15 cellular contexts compared by ENCODE assay signal in genomic region chr10:7260912-7261700, GRCh38.
DNase-seq lines count a peak whose midpoint lies in the region; ATAC-seq and TF ChIP-seq lines count a peak whose summit lies in the region.
"Had no signal": no experiment of that assay in that cellular context is flagged by ENCODE, and none has a peak within 500 bp of the region (broad histone marks: within the 10 kb centered on the region; RNA-seq: fewer than 3 reads in every experiment).

No MANE protein-coding gene starts in this region.

- no peaks in the 10 kb centered on the region for H3K27me3 Mint-ChIP-seq in activated CD4-positive, alpha-beta T cell treated with anti-CD3 and anti-CD28 coated beads for 36 hours

- H3K27ac Mint-ChIP-seq in activated CD4-positive, alpha-beta T cell treated with anti-CD3 and anti-CD28 coated beads for 36 hours, result no peak overlapping the region

- CTCF ChIA-PET in activated CD4-positive, alpha-beta T cell treated with anti-CD3 and anti-CD28 coated beads for 36 hours (lab: Charles Lee), result no interaction called here

- H3K9ac ChIP-seq in OCI-LY3 (ENCODE audit: low read length), result no peak overlapping the region
- no peak overlapping the region for H3K9ac ChIP-seq in fibroblast of lung (ENCODE audit: insufficient read depth, low read length)

- H3K9me3 ChIP-seq in OCI-LY3 (ENCODE audit: insufficient read depth, low read length) (no peaks in the 10 kb centered on the region), fibroblast of lung (ENCODE audit: control insufficient read depth, insufficient read depth, low read depth, low read length) (no peaks in the 10 kb centered on the region), sigmoid colon (no peaks in the 10 kb centered on the region)
- H3K9me3 ChIP-seq: HAP-1, thoracic aorta had no signal

- H4K20me1 ChIP-seq in OCI-LY3 (ENCODE audit: insufficient read depth, low read length), result peaks cover 3% of the 10 kb centered on the region; the same call in 1 of the 2 replicates
- no peaks in the 10 kb centered on the region for H4K20me1 ChIP-seq in fibroblast of lung (ENCODE audit: control insufficient read depth, extremely low read depth, insufficient read depth, low read length)

- peaks cover 3% of the 10 kb centered on the region for H3K36me3 ChIP-seq in OCI-LY3 (replicated peaks; ENCODE audit: low read depth, low read length)
- H3K36me3 ChIP-seq in fibroblast of lung (ENCODE audit: control insufficient read depth, insufficient read depth, low read length), result no peaks in the 10 kb centered on the region
- no peaks in the 10 kb centered on the region for H3K36me3 ChIP-seq in sigmoid colon
- H3K36me3 ChIP-seq: HAP-1, thoracic aorta had no signal

- H3K4me1 Mint-ChIP-seq in activated CD4-positive, alpha-beta T cell treated with anti-CD3 and anti-CD28 coated beads for 36 hours, result peaks cover 51% of the 10 kb centered on the region

- no peak overlapping the region for H2AFZ ChIP-seq in OCI-LY3 (ENCODE audit: low read depth, low read length)
- no peak overlapping the region for H2AFZ ChIP-seq in fibroblast of lung (ENCODE audit: low read length)

- DNase-seq in activated CD4-positive, alpha-beta T cell treated with anti-CD3 and anti-CD28 coated beads for 36 hours, result peak; percentile 44
- DNase-seq in activated CD4-positive, alpha-beta T cell treated with anti-CD3 and anti-CD28 coated beads, Interleukin-2, amount 50 U/mL, for 4 hours, result no peak
- DNase-seq in fibroblast of lung (ENCODE audit: low read depth in 2 of 2), result peak; percentile 74 to 79
- DNase-seq in sigmoid colon, result no peak
- no peak for DNase-seq in 8988T
- DNase-seq: activated CD4-positive, CD25-positive, alpha-beta regulatory T cell treated with anti-CD3 and anti-CD28 coated beads, Interleukin-2, amount 50 U/mL, for 72 hours; activated naive CD4-positive, alpha-beta T cell treated with anti-CD3 and anti-CD28 coated beads, Interleukin-2, amount 50 U/mL, for 16 hours; NCI-H146; NCI-H748 treated with DMSO at 0.1 percent for 48 hours had no signal

- H3K4me1 ChIP-seq in OCI-LY3 (ENCODE audit: low read length), result peaks cover 20% of the 10 kb centered on the region
- no peaks in the 10 kb centered on the region for H3K4me1 ChIP-seq in fibroblast of lung (ENCODE audit: control insufficient read depth, extremely low read depth, insufficient read depth, low read length)
- peaks cover 0 to 40% (median 32%) of the 10 kb centered on the region in 4 donors for H3K4me1 ChIP-seq in sigmoid colon

- H3K9me3 Mint-ChIP-seq in activated CD4-positive, alpha-beta T cell treated with anti-CD3 and anti-CD28 coated beads for 36 hours (ENCODE audit: low read depth), result no peaks in the 10 kb centered on the region

- H3K27me3 ChIP-seq in OCI-LY3 (ENCODE audit: low read depth, low read length) (no peaks in the 10 kb centered on the region), fibroblast of lung (ENCODE audit: control insufficient read depth, insufficient read depth, low read length) (no peaks in the 10 kb centered on the region), sigmoid colon (no peaks in the 10 kb centered on the region)
- H3K27me3 ChIP-seq: dorsolateral prefrontal cortex had no signal

- POLR2A ChIA-PET in activated CD4-positive, alpha-beta T cell treated with anti-CD3 and anti-CD28 coated beads for 36 hours (lab: Charles Lee), result no interaction called here

- TF ChIP-seq EP300 in sigmoid colon (IDR thresholded peaks at IDR 0.05), result no peak

- no peak overlapping the region for H3K4me3 ChIP-seq in OCI-LY3 (ENCODE audit: low read length)
- no peak overlapping the region for H3K4me3 ChIP-seq in fibroblast of lung (replicated peaks in 1 of 4; ENCODE audit: control extremely low read depth in 1 of 4, insufficient read depth in 1 of 4, low read depth in 3 of 4, low read length in 4 of 4)
- no peak overlapping the region for H3K4me3 ChIP-seq in sigmoid colon
- H3K4me3 ChIP-seq: HAP-1, thoracic aorta had no signal

- no peak for TF ChIP-seq POLR2A in sigmoid colon (IDR thresholded peaks at IDR 0.05)

- no peak overlapping the region for H3K4me3 Mint-ChIP-seq in activated CD4-positive, alpha-beta T cell treated with anti-CD3 and anti-CD28 coated beads for 36 hours

- H3K79me2 ChIP-seq in OCI-LY3 (ENCODE audit: low read length) (peaks cover 6% of the 10 kb centered on the region; the same call in 1 of the 2 replicates), fibroblast of lung (ENCODE audit: control insufficient read depth, insufficient read depth, low read length) (no peaks in the 10 kb centered on the region)

- no peak for ATAC-seq in activated CD4-positive, alpha-beta T cell treated with anti-CD3 and anti-CD28 coated beads for 36 hours
- ATAC-seq in GM18520 (IDR thresholded peaks at IDR 0.05; ENCODE audit: unreplicated experiment) (no peak), HG02970 (IDR thresholded peaks at IDR 0.05; ENCODE audit: low FRiP score, unreplicated experiment) (no peak)

- peaks cover 13% of the 10 kb centered on the region for H3K36me3 Mint-ChIP-seq in activated CD4-positive, alpha-beta T cell treated with anti-CD3 and anti-CD28 coated beads for 36 hours (ENCODE audit: low read depth)

- H3K27ac ChIP-seq in OCI-LY3 (ENCODE audit: low read length), result no peak overlapping the region
- peak overlapping the region; percentile 31 for H3K27ac ChIP-seq in fibroblast of lung (ENCODE audit: insufficient read depth, low read length)
- H3K27ac ChIP-seq in sigmoid colon, result peak overlapping the region; percentile 7 to 78 (median 58)
- H3K27ac ChIP-seq: thoracic aorta had no signal

- 0 out of 2 replicates have a peak overlapping the region, but pooled peaks have one; percentile 15 for H3K4me2 ChIP-seq in OCI-LY3 (ENCODE audit: low read length)
- H3K4me2 ChIP-seq in fibroblast of lung (ENCODE audit: extremely low read depth, insufficient read depth, low read length), result peak overlapping the region; percentile 23

- intact Hi-C loops in activated CD4-positive, alpha-beta T cell treated with anti-CD3 and anti-CD28 coated beads for 36 hours (cut with DNase I, micrococcal nuclease), result loop anchor here (1.0 to 10.0 kb wide), 4 partner anchors 147 to 794 kb away; partner anchors contain the start of gene GATA3 (in 1 of the 2)
- intact Hi-C loops in sigmoid colon (cut with DNase I), result loop anchor here (1.0 to 10.0 kb wide), 5 partner anchors 41 to 346 kb away; no protein-coding TSS in a partner anchor

- no peak for TF ChIP-seq CTCF in OCI-LY3 (IDR thresholded peaks at IDR 0.05; ENCODE audit: low read depth, low read length)
- no peak for TF ChIP-seq CTCF in fibroblast of lung (conservative IDR thresholded peaks at IDR 0.05 in 1 of 2, IDR thresholded peaks at IDR 0.05 in 1 of 2; ENCODE audit: low read depth in 1 of 2, low read length in 2 of 2)
- no peak for TF ChIP-seq CTCF in sigmoid colon (IDR thresholded peaks at IDR 0.05)

- WGBS in sigmoid colon, 2 donors, result 87 to 94% methylated on average over 14 of the region's 14 CpGs

Comparison
In these comparisons a context has a peak if more than half of its experiments do, and no peak if none do; other contexts are left out.
1. DNase-seq: peak in activated CD4-positive, alpha-beta T cell treated with anti-CD3 and anti-CD28 coated beads for 36 hours (single experiment) and fibroblast of lung (2 of 2); none in activated CD4-positive, alpha-beta T cell treated with anti-CD3 and anti-CD28 coated beads, Interleukin-2, amount 50 U/mL, for 4 hours (0 of 2), sigmoid colon (single experiment) and 8988T (single experiment).